Comparison of ENCODE assay signal across 3 cellular contexts in the genomic region with DNA sequence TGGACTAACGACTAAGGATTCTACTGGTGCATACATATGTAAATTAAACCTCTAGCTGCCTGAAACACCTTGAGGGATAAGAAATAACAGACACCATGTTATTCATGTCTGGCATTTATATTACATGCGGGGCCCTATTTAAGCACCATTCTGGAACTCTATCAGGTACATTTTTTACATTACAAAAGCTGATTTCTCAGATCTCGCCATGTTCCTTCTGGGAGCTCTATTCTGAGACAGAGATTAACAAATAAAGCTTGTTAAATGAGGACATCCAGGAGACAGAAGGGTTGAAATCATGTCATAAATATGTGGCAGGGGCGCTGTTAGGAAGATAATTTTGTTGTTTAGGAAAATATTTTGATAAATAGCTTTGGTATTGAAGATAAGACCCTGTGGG.
"Had no signal": no experiment of that assay in that cellular context is flagged by ENCODE, and none has a peak within 500 bp of the region (broad histone marks: within the 10 kb centered on the region; RNA-seq: fewer than 3 reads in every experiment).

No MANE protein-coding gene starts in this region.

- DNase-seq: GDM1, GF-D8 had no signal

- H3K4me3 ChIP-seq: GM12878 had no signal
